In genomic region chr4:102344955-102345794, GRCh38 we compare ENCODE assay signal across 1 cellular context.
TF ChIP-seq lines count a peak whose summit lies in the region.

Gene SLC39A8 (minus strand): TSS chr4:102345482. CDS start chr4:102344662, 820 bp downstream.

TF ChIP-seq in HepG2, 621 proteins besides CTCF, POLR2A, EP300 and RAD21 (continued from another document and continues in another):
- TF ChIP-seq ARID4A (CRISPR knock-in tag; IDR thresholded peaks at IDR 0.05; ENCODE audit: borderline replicate concordance) (no peak; the same call in 1 of the 2 replicates), ZNF704 (CRISPR knock-in tag; IDR thresholded peaks at IDR 0.05; ENCODE audit: borderline replicate concordance) (no peak), TERF1 (CRISPR knock-in tag; IDR thresholded peaks at IDR 0.05) (no peak), HIVEP1 (CRISPR knock-in tag; IDR thresholded peaks at IDR 0.05) (no peak), ZBTB43 (CRISPR knock-in tag; conservative IDR thresholded peaks at IDR 0.05) (no peak), ZNF337 (CRISPR knock-in tag; IDR thresholded peaks at IDR 0.05; ENCODE audit: borderline replicate concordance, low read depth) (no peak), FOSL2 (CRISPR knock-in tag; IDR thresholded peaks at IDR 0.05) (peak; percentile 21; the same call in 1 of the 2 replicates), ZBTB14 (CRISPR knock-in tag; IDR thresholded peaks at IDR 0.05) (0 out of 2 replicates have a peak, but pooled peaks have one; percentile 0), UBTF (CRISPR knock-in tag; IDR thresholded peaks at IDR 0.05) (peak; percentile 43; the same call in 1 of the 2 replicates), MIER2 (CRISPR knock-in tag; IDR thresholded peaks at IDR 0.05) (0 out of 2 replicates have a peak, but pooled peaks have one; percentile 27), ZMYM4 (CRISPR knock-in tag; IDR thresholded peaks at IDR 0.05) (peak; percentile 57), ZNF235 (CRISPR knock-in tag; IDR thresholded peaks at IDR 0.05; ENCODE audit: borderline replicate concordance) (0 out of 2 replicates have a peak, but pooled peaks have one; percentile 26), ZNF44 (CRISPR knock-in tag; IDR thresholded peaks at IDR 0.05) (no peak; the same call in 1 of the 2 replicates), ARID2 (CRISPR knock-in tag; IDR thresholded peaks at IDR 0.05; ENCODE audit: borderline replicate concordance) (peak; percentile 69; the same call in 1 of the 2 replicates), MXD1 (CRISPR knock-in tag; IDR thresholded peaks at IDR 0.05) (peak; percentile 21; the same call in 1 of the 2 replicates), EEA1 (CRISPR knock-in tag; IDR thresholded peaks at IDR 0.05; ENCODE audit: borderline replicate concordance) (peak; percentile 36; the same call in 1 of the 2 replicates), SALL1 (CRISPR knock-in tag; IDR thresholded peaks at IDR 0.05) (peak; percentile 83), REST (IDR thresholded peaks at IDR 0.05; ENCODE audit: borderline replicate concordance in 1 of 2, low read depth in 1 of 2, low read length in 2 of 2) (no peak), RARA (CRISPR knock-in tag; IDR thresholded peaks at IDR 0.05) (0 out of 2 replicates have a peak, but pooled peaks have one; percentile 18), NFKB2 (CRISPR knock-in tag; IDR thresholded peaks at IDR 0.05; ENCODE audit: borderline replicate concordance) (peak; percentile 62; the same call in 1 of the 2 replicates), ZBTB4 (CRISPR knock-in tag; IDR thresholded peaks at IDR 0.05; ENCODE audit: borderline replicate concordance) (no peak), CEBPG (CRISPR knock-in tag; IDR thresholded peaks at IDR 0.05) (no peak), ZNF333 (CRISPR knock-in tag; IDR thresholded peaks at IDR 0.05; ENCODE audit: borderline replicate concordance) (no peak), ETV5 (CRISPR knock-in tag; IDR thresholded peaks at IDR 0.05; ENCODE audit: borderline replicate concordance) (no peak), IRF2 (CRISPR knock-in tag; IDR thresholded peaks at IDR 0.05) (no peak), ZBED4 (CRISPR knock-in tag; IDR thresholded peaks at IDR 0.05; ENCODE audit: borderline replicate concordance) (peak; percentile 45; the same call in 1 of the 2 replicates), HDAC1 (CRISPR knock-in tag; IDR thresholded peaks at IDR 0.05) (peak; percentile 43; the same call in 1 of the 2 replicates)
